12 cellular contexts compared by ENCODE assay signal in genomic region chr2:231260442-231260841, GRCh38.
DNase-seq lines count a peak whose midpoint lies in the region; ATAC-seq and TF ChIP-seq lines count a peak whose summit lies in the region.
"Had no signal": no experiment of that assay in that cellular context is flagged by ENCODE, and none has a peak within 500 bp of the region (broad histone marks: within the 10 kb centered on the region; RNA-seq: fewer than 3 reads in every experiment).

No MANE protein-coding gene starts in this region.

- H3K4me3 ChIP-seq in cardiac fibroblast (replicated peaks in 1 of 2; ENCODE audit: low read depth in 2 of 2, low read length in 2 of 2) = no peak overlapping the region
- H3K4me3 ChIP-seq: prostate gland had no signal

- in situ Hi-C loops in G401 (cut with HindIII; ENCODE audit: low sequenced_read_pairs) = no loop called here

- ATAC-seq in left colon (peak; percentile 14), GM19035 (IDR thresholded peaks at IDR 0.05; ENCODE audit: unreplicated experiment) (no peak)

- intact Hi-C loops in left colon (cut with DNase I, micrococcal nuclease) = no loop called here

- peak; percentile 38 for DNase-seq in AG08396 (ENCODE audit: low spot score)
- DNase-seq in LHCN-M2 (ENCODE audit: low read depth) = peak; percentile 14
- DNase-seq in cardiac fibroblast (ENCODE audit: low read depth in 2 of 2) = peak; percentile 10 to 37
- DNase-seq in left colon = no peak
- no peak for DNase-seq in G401 (ENCODE audit: low spot score)
- DNase-seq in T1000 (lab: John Stamatoyannopoulos, UW) = no peak
- no peak for DNase-seq in activated T-cell treated with anti-CD3 and anti-CD28 coated beads for 4 hours
- DNase-seq: activated naive CD4-positive, alpha-beta T cell treated with anti-CD3 and anti-CD28 coated beads for 36 hours; cerebellar nuclear complex; Kasumi-1 had no signal

- no peak for TF ChIP-seq CTCF in cardiac fibroblast (IDR thresholded peaks at IDR 0.05; ENCODE audit: low read depth, low read length)

Comparison
In these comparisons a context has a peak if more than half of its experiments do, and no peak if none do; other contexts are left out.
1. DNase-seq: peak in AG08396 (single experiment), LHCN-M2 (single experiment) and cardiac fibroblast (2 of 2); none in left colon (0 of 2), G401 (single experiment), T1000 (single experiment) and activated T-cell treated with anti-CD3 and anti-CD28 coated beads for 4 hours (single experiment).